Comparison of ENCODE assay signal across 8 cellular contexts in the genomic region with DNA sequence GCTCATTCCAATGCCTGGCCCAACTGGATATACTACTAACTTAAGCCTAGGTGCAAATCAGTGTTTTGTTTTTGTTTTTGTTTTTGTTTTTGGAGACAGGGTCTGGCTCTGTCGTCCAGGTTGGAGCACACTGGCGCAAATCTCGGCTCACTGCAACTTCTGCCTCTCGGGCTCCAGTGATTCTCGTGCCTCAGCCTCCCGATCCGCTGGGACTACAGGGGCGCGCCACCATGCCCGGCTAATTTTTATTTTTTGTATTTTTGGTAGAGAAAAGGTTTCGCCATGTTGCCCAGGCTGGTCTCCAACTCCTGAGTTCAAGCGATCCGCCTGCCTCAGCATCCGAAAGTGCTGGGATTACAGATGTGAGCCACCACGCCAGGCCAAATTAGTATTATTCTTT. TPM values are rescaled to one million over a fixed set of nuclear protein-coding genes. Genes with fewer than 3 reads are reported as not detected.
A peak's percentile ranks its signal among the peaks of the same experiment; 100 is the strongest.
DNase-seq lines count a peak whose midpoint lies in the region; ATAC-seq and TF ChIP-seq lines count a peak whose summit lies in the region.

No MANE protein-coding gene starts in this region.

- no peaks in the 10 kb centered on the region for H3K27me3 Mint-ChIP-seq in activated naive CD4-positive, alpha-beta T cell treated with anti-CD3 and anti-CD28 coated beads, Interleukin-2, amount 10 ng/mL, durations not matched to agents 7 days and 5 days
- no peaks in the 10 kb centered on the region for H3K27me3 Mint-ChIP-seq in activated T-helper 2 cell treated with anti-CD3 and anti-CD28 coated beads, Interferon-gamma antibody, Interleukin-2, Interleukin-4, amounts not matched to agents 10 μg/mL and 5 μg/mL and 100 μg/mL, durations not matched to agents 14 hours and 24 hours and 36 hours (ENCODE audit: low read depth)
- peaks cover 2 to 11% (median 3%) of the 10 kb centered on the region in 3 donors for H3K27me3 Mint-ChIP-seq in immature natural killer cell (ENCODE audit: low read depth in 3 of 3)

- H3K4me1 ChIP-seq in tibial artery = peaks cover 0 to 58% (median 34%) of the 10 kb centered on the region in 4 donors

- no peak for TF ChIP-seq CTCF in tibial artery (IDR thresholded peaks at IDR 0.05)

- H3K27ac ChIP-seq in tibial artery = peak overlapping the region in 1 of 2 donors; percentile 93

- peaks cover 48% of the 10 kb centered on the region for H3K4me1 Mint-ChIP-seq in activated naive CD4-positive, alpha-beta T cell treated with anti-CD3 and anti-CD28 coated beads, Interleukin-2, amount 10 ng/mL, durations not matched to agents 7 days and 5 days
- peaks cover 44% of the 10 kb centered on the region for H3K4me1 Mint-ChIP-seq in activated T-helper 2 cell treated with anti-CD3 and anti-CD28 coated beads, Interferon-gamma antibody, Interleukin-2, Interleukin-4, amounts not matched to agents 10 μg/mL and 5 μg/mL and 100 μg/mL, durations not matched to agents 14 hours and 24 hours and 36 hours (ENCODE audit: low read depth)
- peaks cover 52 to 67% of the 10 kb centered on the region in 2 donors for H3K4me1 Mint-ChIP-seq in immature natural killer cell

- no peak for ATAC-seq in activated naive CD4-positive, alpha-beta T cell treated with anti-CD3 and anti-CD28 coated beads, Interleukin-2, amount 50 U/mL, for 72 hours

- H3K36me3 Mint-ChIP-seq in activated naive CD4-positive, alpha-beta T cell treated with anti-CD3 and anti-CD28 coated beads, Interleukin-2, amount 10 ng/mL, durations not matched to agents 7 days and 5 days = peaks cover 32% of the 10 kb centered on the region
- H3K36me3 Mint-ChIP-seq in activated naive CD4-positive, alpha-beta T cell treated with anti-CD3 and anti-CD28 coated beads, Interleukin-2, amount 50 U/mL, for 72 hours = peaks cover 10 to 19% of the 10 kb centered on the region in 2 donors
- H3K36me3 Mint-ChIP-seq in activated T-helper 2 cell treated with anti-CD3 and anti-CD28 coated beads, Interferon-gamma antibody, Interleukin-2, Interleukin-4, amounts not matched to agents 10 μg/mL and 5 μg/mL and 100 μg/mL, durations not matched to agents 14 hours and 24 hours and 36 hours (ENCODE audit: low read depth) = peaks cover 43% of the 10 kb centered on the region
- peaks cover 0 to 3% (median 0%) of the 10 kb centered on the region in 3 donors for H3K36me3 Mint-ChIP-seq in immature natural killer cell

- peak overlapping the region; percentile 58 for H3K27ac Mint-ChIP-seq in activated naive CD4-positive, alpha-beta T cell treated with anti-CD3 and anti-CD28 coated beads, Interleukin-2, amount 10 ng/mL, durations not matched to agents 7 days and 5 days
- no peak overlapping the region for H3K27ac Mint-ChIP-seq in activated naive CD4-positive, alpha-beta T cell treated with anti-CD3 and anti-CD28 coated beads, Interleukin-2, amount 50 U/mL, for 72 hours
- no peak overlapping the region for H3K27ac Mint-ChIP-seq in activated T-helper 2 cell treated with anti-CD3 and anti-CD28 coated beads, Interferon-gamma antibody, Interleukin-2, Interleukin-4, amounts not matched to agents 10 μg/mL and 5 μg/mL and 100 μg/mL, durations not matched to agents 14 hours and 24 hours and 36 hours
- H3K27ac Mint-ChIP-seq in immature natural killer cell = peak overlapping the region; percentile 80 to 91 (median 86)

- H3K4me3 Mint-ChIP-seq in activated naive CD4-positive, alpha-beta T cell treated with anti-CD3 and anti-CD28 coated beads, Interleukin-2, amount 10 ng/mL, durations not matched to agents 7 days and 5 days = peak overlapping the region; percentile 49
- peak overlapping the region; percentile 68 for H3K4me3 Mint-ChIP-seq in activated T-helper 2 cell treated with anti-CD3 and anti-CD28 coated beads, Interferon-gamma antibody, Interleukin-2, Interleukin-4, amounts not matched to agents 10 μg/mL and 5 μg/mL and 100 μg/mL, durations not matched to agents 14 hours and 24 hours and 36 hours (ENCODE audit: low read depth)
- peak overlapping the region; percentile 65 to 85 (median 72) for H3K4me3 Mint-ChIP-seq in immature natural killer cell

- H3K9me3 ChIP-seq in tibial artery = no peaks in the 10 kb centered on the region

- no peaks in the 10 kb centered on the region for H3K27me3 ChIP-seq in tibial artery

- peak overlapping the region; percentile 68 to 98 for H3K4me3 ChIP-seq in tibial artery

- DNase-seq in activated naive CD4-positive, alpha-beta T cell treated with anti-CD3 and anti-CD28 coated beads, Interleukin-2, amount 10 ng/mL, durations not matched to agents 7 days and 5 days = no peak
- no peak for DNase-seq in activated naive CD4-positive, alpha-beta T cell treated with anti-CD3 and anti-CD28 coated beads, Interleukin-2, amount 50 U/mL, for 72 hours (ENCODE audit: low spot score in 2 of 2)
- no peak for DNase-seq in activated T-helper 2 cell treated with anti-CD3 and anti-CD28 coated beads, Interferon-gamma antibody, Interleukin-2, Interleukin-4, amounts not matched to agents 10 μg/mL and 5 μg/mL and 100 μg/mL, durations not matched to agents 14 hours and 24 hours and 36 hours (ENCODE audit: low spot score)
- DNase-seq in immature natural killer cell = no peak
- no peak for DNase-seq in tibial artery
- DNase-seq in glomerular visceral epithelial cell (ENCODE audit: extremely low spot score) = no peak
- no peak for DNase-seq in putamen (ENCODE audit: low spot score)
- DNase-seq in globus pallidus (ENCODE audit: low spot score) = no peak

- H3K9me3 Mint-ChIP-seq in activated naive CD4-positive, alpha-beta T cell treated with anti-CD3 and anti-CD28 coated beads, Interleukin-2, amount 10 ng/mL, durations not matched to agents 7 days and 5 days = no peaks in the 10 kb centered on the region
- no peaks in the 10 kb centered on the region for H3K9me3 Mint-ChIP-seq in activated naive CD4-positive, alpha-beta T cell treated with anti-CD3 and anti-CD28 coated beads, Interleukin-2, amount 50 U/mL, for 72 hours
- no peaks in the 10 kb centered on the region for H3K9me3 Mint-ChIP-seq in activated T-helper 2 cell treated with anti-CD3 and anti-CD28 coated beads, Interferon-gamma antibody, Interleukin-2, Interleukin-4, amounts not matched to agents 10 μg/mL and 5 μg/mL and 100 μg/mL, durations not matched to agents 14 hours and 24 hours and 36 hours
- H3K9me3 Mint-ChIP-seq in immature natural killer cell = no peaks in the 10 kb centered on the region

- H3K36me3 ChIP-seq in tibial artery = peaks cover 9 to 17% (median 13%) of the 10 kb centered on the region in 3 donors

- CTCF ChIA-PET in activated naive CD4-positive, alpha-beta T cell treated with anti-CD3 and anti-CD28 coated beads, Interleukin-2, amount 10 ng/mL, durations not matched to agents 7 days and 5 days (lab: Charles Lee) = interaction anchor here (1.1 kb wide), 1 partner anchor 13 kb away, joined by 3 read pairs; no protein-coding TSS in a partner anchor

- intact Hi-C loops in activated T-helper 2 cell treated with anti-CD3 and anti-CD28 coated beads, Interferon-gamma antibody, Interleukin-2, Interleukin-4, amounts not matched to agents 10 μg/mL and 5 μg/mL and 100 μg/mL, durations not matched to agents 14 hours and 24 hours and 36 hours (cut with micrococcal nuclease) = loop anchor here (2.0 to 10.0 kb wide), 2 partner anchors 241 to 281 kb away; a partner anchor contains a TSS
- intact Hi-C loops in tibial artery (cut with DNase I; ENCODE audit: low total_unique reads) = no loop called here

RNA-seq across cellular contexts. Expression of a gene that starts 1.6 kb away (rescaled TPM):
- 10 to 100 TPM; 25.7 to 40.5 TPM for total RNA-seq in activated naive CD4-positive, alpha-beta T cell treated with anti-CD3 and anti-CD28 coated beads, Interleukin-2, amount 50 U/mL, for 72 hours
- 45.4 and 46.0 TPM in 2 replicates for total RNA-seq in activated T-helper 2 cell treated with anti-CD3 and anti-CD28 coated beads, Interferon-gamma antibody, Interleukin-2, Interleukin-4, amounts not matched to agents 10 μg/mL and 5 μg/mL and 100 μg/mL, durations not matched to agents 14 hours and 24 hours and 36 hours
- polyA plus RNA-seq in immature natural killer cell = 1 to 10 TPM; 6.9 to 8.7 (median 8.3) TPM

Comparison
In these comparisons a context has a peak if more than half of its experiments do, and no peak if none do; other contexts are left out.
1. H3K27ac Mint-ChIP-seq: peak in activated naive CD4-positive, alpha-beta T cell treated with anti-CD3 and anti-CD28 coated beads, Interleukin-2, amount 10 ng/mL, durations not matched to agents 7 days and 5 days (single experiment) and immature natural killer cell (6 of 6); none in activated naive CD4-positive, alpha-beta T cell treated with anti-CD3 and anti-CD28 coated beads, Interleukin-2, amount 50 U/mL, for 72 hours (0 of 2) and activated T-helper 2 cell treated with anti-CD3 and anti-CD28 coated beads, Interferon-gamma antibody, Interleukin-2, Interleukin-4, amounts not matched to agents 10 μg/mL and 5 μg/mL and 100 μg/mL, durations not matched to agents 14 hours and 24 hours and 36 hours (single experiment).
2. Peak in every context shown above with its lines, with median percentiles within 50 percentile points of each other: H3K4me3 Mint-ChIP-seq.